25 cellular contexts compared by ENCODE assay signal in genomic region chr5:123965626-123966025, GRCh38.
A peak's percentile ranks its signal among the peaks of the same experiment; 100 is the strongest.
DNase-seq lines count a peak whose midpoint lies in the region; ATAC-seq and TF ChIP-seq lines count a peak whose summit lies in the region.
"Had no signal": no experiment of that assay in that cellular context is flagged by ENCODE, and none has a peak within 500 bp of the region (broad histone marks: within the 10 kb centered on the region; RNA-seq: fewer than 3 reads in every experiment).

No MANE protein-coding gene starts in this region.

- intact Hi-C loops in stomach (cut with DNase I; ENCODE audit: low total_unique reads): no loop called here

- no peak for ATAC-seq in activated T-cell treated with anti-CD3 and anti-CD28 coated beads, Interleukin-2, amount 50 U/mL, for 72 hours (replicated peaks in 1 of 2)
- ATAC-seq: HepG2, PC-3 had no signal

- peaks cover 13% of the 10 kb centered on the region for H3K4me1 Mint-ChIP-seq in brain
- no peaks in the 10 kb centered on the region for H3K4me1 Mint-ChIP-seq in activated T-cell treated with anti-CD3 and anti-CD28 coated beads, Interleukin-2, amount 50 U/mL, for 72 hours (ENCODE audit: low read depth)
- H3K4me1 Mint-ChIP-seq: CD14-positive monocyte; CD8-positive, alpha-beta memory T cell had no signal

- H3K4me3 ChIP-seq in stomach: no peak overlapping the region
- H3K4me3 ChIP-seq: GM23248 had no signal

- peak overlapping the region in 4 of 5 experiments; percentile 8 to 47 (median 10) for H3K27ac Mint-ChIP-seq in brain
- H3K27ac Mint-ChIP-seq in activated T-cell treated with anti-CD3 and anti-CD28 coated beads, Interleukin-2, amount 50 U/mL, for 72 hours: no peak overlapping the region
- H3K27ac Mint-ChIP-seq: CD14-positive monocyte; CD8-positive, alpha-beta memory T cell; H9 had no signal

- no peak overlapping the region for H3K4me3 Mint-ChIP-seq in brain
- no peak overlapping the region for H3K4me3 Mint-ChIP-seq in activated T-cell treated with anti-CD3 and anti-CD28 coated beads, Interleukin-2, amount 50 U/mL, for 72 hours
- H3K4me3 Mint-ChIP-seq: CD14-positive monocyte; CD8-positive, alpha-beta memory T cell; H9 had no signal

- no peaks in the 10 kb centered on the region for H3K9me3 ChIP-seq in stomach
- H3K9me3 ChIP-seq: BE2C had no signal

- no peak for TF ChIP-seq POLR2A in stomach (IDR thresholded peaks at IDR 0.05)

- TF ChIP-seq EP300 in stomach (IDR thresholded peaks at IDR 0.05): no peak

- peaks cover 2% of the 10 kb centered on the region for H3K27me3 Mint-ChIP-seq in brain
- no peaks in the 10 kb centered on the region for H3K27me3 Mint-ChIP-seq in activated T-cell treated with anti-CD3 and anti-CD28 coated beads, Interleukin-2, amount 50 U/mL, for 72 hours (ENCODE audit: low read depth)

- H3K27ac ChIP-seq in stomach: no peak overlapping the region
- H3K27ac ChIP-seq: 22Rv1, GM23248 had no signal

- peaks cover 0 to 16% (median 11%) of the 10 kb centered on the region in 5 experiments for H3K9me3 Mint-ChIP-seq in brain
- peaks cover 0 to 3% of the 10 kb centered on the region in 2 donors for H3K9me3 Mint-ChIP-seq in activated T-cell treated with anti-CD3 and anti-CD28 coated beads, Interleukin-2, amount 50 U/mL, for 72 hours

- H3K27me3 ChIP-seq in stomach: no peaks in the 10 kb centered on the region
- H3K27me3 ChIP-seq: BE2C had no signal

- H3K4me1 ChIP-seq in stomach: no peaks in the 10 kb centered on the region
- H3K4me1 ChIP-seq: BE2C had no signal

- H3K36me3 ChIP-seq in stomach: no peaks in the 10 kb centered on the region
- H3K36me3 ChIP-seq: BE2C had no signal

- WGBS in stomach, 5 donors: 91 to 96% (median 95%) methylated on average over 3 of the region's 3 CpGs

- H3K36me3 Mint-ChIP-seq in brain: no peaks in the 10 kb centered on the region
- no peaks in the 10 kb centered on the region for H3K36me3 Mint-ChIP-seq in activated T-cell treated with anti-CD3 and anti-CD28 coated beads, Interleukin-2, amount 50 U/mL, for 72 hours (ENCODE audit: insufficient read depth in 2 of 2)
- H3K36me3 Mint-ChIP-seq: CD14-positive monocyte; CD8-positive, alpha-beta memory T cell had no signal

- peak; percentile 72 for DNase-seq in Ammon's horn (ENCODE audit: low spot score)
- DNase-seq in inferior parietal cortex (ENCODE audit: extremely low spot score): peak; percentile 53
- DNase-seq in putamen (ENCODE audit: low spot score): peak; percentile 16
- DNase-seq in stomach: no peak
- no peak for DNase-seq in activated T-cell treated with anti-CD3 and anti-CD28 coated beads, Interleukin-2, amount 50 U/mL, for 72 hours
- no peak for DNase-seq in GM20000 (ENCODE audit: low spot score)
- DNase-seq: BE2C; CD8-positive, alpha-beta memory T cell; DMS 273 treated with DMSO at 0.1 percent for 48 hours; DMS79; GF-D8; H9; Karpas-422; NCI-H1092; NCI-H1417 treated with DMSO at 0.1 percent for 48 hours; NCI-H187; NCI-H2171 treated with DMSO at 0.1 percent for 48 hours; NCI-H524; NCI-H774; PC-3 had no signal

- TF ChIP-seq CTCF in brain (conservative IDR thresholded peaks at IDR 0.05) (no peak), stomach (IDR thresholded peaks at IDR 0.05) (no peak), GM20000 (IDR thresholded peaks at IDR 0.05; ENCODE audit: extremely low read depth, missing control alignments) (no peak)

Comparison
In these comparisons a context has a peak if more than half of its experiments do, and no peak if none do; other contexts are left out.
1. DNase-seq: peak in Ammon's horn (single experiment), inferior parietal cortex (single experiment) and putamen (single experiment); none in stomach (single experiment), activated T-cell treated with anti-CD3 and anti-CD28 coated beads, Interleukin-2, amount 50 U/mL, for 72 hours (0 of 2) and GM20000 (single experiment).